Comparison of ENCODE assay signal across 1 cellular context in the genomic region with DNA sequence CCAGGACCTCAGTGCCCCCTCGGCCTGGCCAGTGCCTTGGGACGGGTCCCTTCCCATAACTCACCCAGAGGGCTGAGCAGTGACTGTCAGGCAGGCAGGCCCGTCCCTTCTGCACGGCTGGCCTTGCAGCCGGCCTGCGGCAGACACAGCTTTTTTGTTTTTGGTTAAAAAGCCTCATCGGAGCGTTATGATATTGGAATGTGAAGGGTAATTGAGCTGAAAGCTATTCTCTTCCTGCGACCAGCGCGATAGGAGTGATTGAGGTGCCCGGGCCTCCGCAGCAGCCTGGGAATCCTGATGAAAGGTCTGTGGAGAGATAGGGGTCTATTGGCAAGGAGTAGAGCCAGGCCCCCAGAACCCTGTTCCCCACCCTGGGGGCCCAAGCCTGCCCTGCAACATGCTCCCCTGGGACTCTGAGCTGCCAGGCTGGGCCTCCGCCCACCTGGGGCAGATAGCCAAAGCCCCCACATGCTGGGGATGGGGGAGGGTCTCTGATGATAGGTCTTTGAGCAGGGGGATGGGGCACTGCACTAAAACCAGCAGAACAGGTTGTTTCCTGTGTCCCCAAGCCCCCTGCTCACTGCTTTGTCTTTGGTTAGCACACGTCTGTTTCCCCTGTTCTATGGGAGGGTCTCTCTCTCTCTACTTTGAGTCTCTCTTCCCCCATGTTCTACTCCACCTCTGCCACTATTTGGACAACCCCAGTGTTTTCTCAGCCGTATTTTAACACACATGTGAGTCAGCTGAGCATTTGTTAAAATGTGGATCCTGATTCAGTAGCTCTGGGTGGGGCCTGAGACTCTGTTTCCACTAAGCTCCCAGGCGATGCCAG.
TF ChIP-seq lines count a peak whose summit lies in the region.

No MANE protein-coding gene starts in this region.

TF ChIP-seq in H1, 55 proteins besides CTCF, POLR2A, EP300 and RAD21:
- no peak; the same call in 1 of the 2 replicates for TF ChIP-seq KDM1A (IDR thresholded peaks at IDR 0.05; ENCODE audit: borderline replicate concordance, low read length)
- no peak for TF ChIP-seq USF2 (IDR thresholded peaks at IDR 0.05; ENCODE audit: low read length)
- peak; percentile 83 for TF ChIP-seq SP1 (IDR thresholded peaks at IDR 0.05; ENCODE audit: low read depth, low read length)
- peak; percentile 63; the same call in 1 of the 2 replicates for TF ChIP-seq RBBP5 (IDR thresholded peaks at IDR 0.05; ENCODE audit: borderline replicate concordance, low read depth, low read length)
- TF ChIP-seq RNF2 (IDR thresholded peaks at IDR 0.05; ENCODE audit: borderline replicate concordance, low read depth, low read length, missing control alignments, poor library complexity, severe bottlenecking), result no peak
- 0 out of 2 replicates have a peak, but pooled peaks have one; percentile 40 for TF ChIP-seq MAX (IDR thresholded peaks at IDR 0.05)
- TF ChIP-seq GTF2F1 (IDR thresholded peaks at IDR 0.05; ENCODE audit: borderline replicate concordance, low read depth, low read length), result no peak
- 0 out of 2 replicates have a peak, but pooled peaks have one; percentile 12 for TF ChIP-seq TCF12 (IDR thresholded peaks at IDR 0.05; ENCODE audit: low read depth, low read length)
- peak; percentile 97 for TF ChIP-seq ASH2L (IDR thresholded peaks at IDR 0.05; ENCODE audit: low read length)
- TF ChIP-seq CREB1 (IDR thresholded peaks at IDR 0.05), result 0 out of 2 replicates have a peak, but pooled peaks have one; percentile 19
- no peak for TF ChIP-seq SUZ12 (IDR thresholded peaks at IDR 0.05; ENCODE audit: low read length)
- TF ChIP-seq, protein P1, sequence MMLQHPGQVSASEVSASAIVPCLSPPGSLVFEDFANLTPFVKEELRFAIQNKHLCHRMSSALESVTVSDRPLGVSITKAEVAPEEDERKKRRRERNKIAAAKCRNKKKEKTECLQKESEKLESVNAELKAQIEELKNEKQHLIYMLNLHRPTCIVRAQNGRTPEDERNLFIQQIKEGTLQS (IDR thresholded peaks at IDR 0.05; ENCODE audit: insufficient read depth, low read depth, low read length), result no peak
- no peak for TF ChIP-seq POU5F1 (IDR thresholded peaks at IDR 0.05; ENCODE audit: low read depth, low read length)
- TF ChIP-seq SIRT6 (IDR thresholded peaks at IDR 0.05; ENCODE audit: low read length), result no peak
- TF ChIP-seq RXRA (IDR thresholded peaks at IDR 0.05; ENCODE audit: insufficient read depth, low read depth, low read length), result no peak
- no peak for TF ChIP-seq SP2 (IDR thresholded peaks at IDR 0.05; ENCODE audit: low read length)
